In genomic region chr16:68645494-68646388, GRCh38 we compare ENCODE assay signal across 8 cellular contexts. TPM values are rescaled to one million over a fixed set of nuclear protein-coding genes. Genes with fewer than 3 reads are reported as not detected.
DNase-seq lines count a peak whose midpoint lies in the region; ATAC-seq and TF ChIP-seq lines count a peak whose summit lies in the region.

No MANE protein-coding gene starts in this region.

- DNase-seq in AG09309 (ENCODE audit: low read depth): no peak
- DNase-seq in HFF-Myc (ENCODE audit: extremely low read depth, low read depth): no peak
- DNase-seq in chondrocyte (ENCODE audit: low spot score): no peak
- no peak for DNase-seq in kidney glomerular epithelial cell (lab: John Stamatoyannopoulos, UW)
- no peak for DNase-seq in substantia nigra (lab: John Stamatoyannopoulos, UW)

- H3K4me3 ChIP-seq in AG09309 (ENCODE audit: control insufficient read depth, low read depth, low read length) (peak overlapping the region; percentile 13), HFF-Myc (replicated peaks; ENCODE audit: low read depth, low read length) (peak overlapping the region; percentile 19; the same call in 1 of the 2 replicates), mucosa of stomach (ENCODE audit: low read length) (peak overlapping the region; percentile 56)

- no peak for ATAC-seq in GM18867 (IDR thresholded peaks at IDR 0.05; ENCODE audit: unreplicated experiment)
- no peak for ATAC-seq in GM18907 (IDR thresholded peaks at IDR 0.05; ENCODE audit: unreplicated experiment)

- H3K36me3 ChIP-seq in mucosa of stomach (ENCODE audit: control insufficient read depth, insufficient read depth, low read length): no peaks in the 10 kb centered on the region

- H3K27ac Mint-ChIP-seq in chondrocyte (ENCODE audit: unreplicated experiment): no peak overlapping the region

- H3K4me1 ChIP-seq in mucosa of stomach (ENCODE audit: control insufficient read depth, insufficient read depth, low read length): peaks cover 36% of the 10 kb centered on the region

- no peaks in the 10 kb centered on the region for H3K9me3 ChIP-seq in mucosa of stomach (ENCODE audit: control insufficient read depth, low read length)

- H3K4me3 Mint-ChIP-seq in chondrocyte (ENCODE audit: unreplicated experiment): peak overlapping the region; percentile 61

- H3K9ac ChIP-seq in mucosa of stomach (ENCODE audit: low read length): peak overlapping the region; percentile 13

- no peaks in the 10 kb centered on the region for H3K9me3 Mint-ChIP-seq in chondrocyte (ENCODE audit: low read depth)

- no peaks in the 10 kb centered on the region for H3K36me3 Mint-ChIP-seq in chondrocyte (ENCODE audit: low read depth)

- no peak for TF ChIP-seq CTCF in AG09309 (IDR thresholded peaks at IDR 0.05; ENCODE audit: control insufficient read depth, insufficient read depth, low read depth, low read length, missing control alignments)
- no peak for TF ChIP-seq CTCF in HFF-Myc (IDR thresholded peaks at IDR 0.05; ENCODE audit: low read depth, low read length, missing control alignments)
- no peak for TF ChIP-seq CTCF in chondrocyte (IDR thresholded peaks at IDR 0.05)

- peaks cover 47% of the 10 kb centered on the region for H3K27me3 ChIP-seq in mucosa of stomach (ENCODE audit: control insufficient read depth, insufficient read depth, low read length)

- peaks cover 18% of the 10 kb centered on the region for H3K4me1 Mint-ChIP-seq in chondrocyte (ENCODE audit: low read depth)

- H3K27ac ChIP-seq in substantia nigra (ENCODE audit: low read depth, low read length, poor library complexity, severe bottlenecking): no peak overlapping the region

- no peaks in the 10 kb centered on the region for H3K27me3 Mint-ChIP-seq in chondrocyte (ENCODE audit: low read depth)

RNA-seq across cellular contexts. Expression of gene CDH3, which starts 0.6 kb away (rescaled TPM):
- total RNA-seq in chondrocyte: 1.1 to 1.6 TPM (median 1.4 TPM) in 3 replicates
